In the genomic region with DNA sequence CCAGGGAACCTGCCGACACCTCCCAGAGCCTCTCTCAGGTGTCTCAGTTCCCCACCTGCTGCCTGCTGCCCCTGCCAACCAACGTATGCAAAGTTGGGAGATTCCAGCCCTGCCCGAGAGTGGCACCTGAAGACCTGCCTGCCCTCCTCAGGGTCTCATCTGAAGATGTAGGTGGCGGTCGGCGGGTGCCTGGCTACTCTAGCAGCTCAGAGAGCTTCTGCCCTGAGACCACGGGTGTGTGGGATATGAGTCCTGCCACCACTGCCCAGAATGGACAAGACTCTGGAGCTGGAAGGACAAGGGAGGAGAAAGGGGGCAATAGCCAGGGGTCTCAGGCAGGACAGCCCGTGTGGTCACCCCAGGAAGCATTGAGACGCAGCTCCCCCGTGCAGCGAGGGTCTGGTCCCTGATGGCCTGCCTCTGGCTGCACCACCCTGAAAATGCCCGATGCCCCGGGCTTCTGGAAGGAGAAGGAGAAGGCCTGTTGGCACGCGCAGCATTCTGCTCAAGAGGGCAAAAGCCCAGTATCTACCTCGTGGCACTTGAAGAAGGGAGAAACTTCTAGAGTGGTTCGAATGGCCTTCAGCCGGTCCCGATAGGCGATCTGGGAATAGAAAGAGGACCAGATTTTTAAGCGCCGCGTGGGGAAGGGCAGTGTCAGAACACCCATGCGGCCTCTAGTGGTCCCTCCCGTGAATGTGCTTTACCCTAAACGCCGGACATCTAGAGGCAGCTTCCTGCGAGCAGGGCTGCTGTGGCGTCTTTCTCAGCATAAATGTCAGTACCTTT, we compare ENCODE assay signal across 8 cellular contexts.
DNase-seq lines count a peak whose midpoint lies in the region; ATAC-seq and TF ChIP-seq lines count a peak whose summit lies in the region.

No MANE protein-coding gene starts in this region.

- peaks cover 41% of the 10 kb centered on the region for H3K4me1 ChIP-seq in effector memory CD4-positive, alpha-beta T cell (ENCODE audit: control insufficient read depth, insufficient read depth, low read length, poor library complexity, severe bottlenecking)
- no peaks in the 10 kb centered on the region for H3K4me1 ChIP-seq in mucosa of descending colon (ENCODE audit: low read depth)

- H3K27ac Mint-ChIP-seq in HFFc6, result no peak overlapping the region

- TF ChIP-seq CTCF in AG04450 (IDR thresholded peaks at IDR 0.05; ENCODE audit: low read depth, low read length) (peak; percentile 65), HFFc6 (IDR thresholded peaks at IDR 0.05) (peak; percentile 52; the same call in 1 of the 2 replicates), mucosa of descending colon (IDR thresholded peaks at IDR 0.05) (no peak)

- ATAC-seq in mucosa of descending colon (no peak), GM18867 (IDR thresholded peaks at IDR 0.05; ENCODE audit: unreplicated experiment) (no peak), HG03469 (IDR thresholded peaks at IDR 0.05; ENCODE audit: unreplicated experiment) (no peak)

- peaks cover 74% of the 10 kb centered on the region for H3K36me3 ChIP-seq in effector memory CD4-positive, alpha-beta T cell (ENCODE audit: control insufficient read depth, insufficient read depth, low read length)
- no peaks in the 10 kb centered on the region for H3K36me3 ChIP-seq in mucosa of descending colon (ENCODE audit: low read depth)

- H3K9me3 ChIP-seq in AG04450 (ENCODE audit: control insufficient read depth, insufficient read depth, low read length), result no peaks in the 10 kb centered on the region; the same call in 1 of the 2 replicates
- H3K9me3 ChIP-seq in effector memory CD4-positive, alpha-beta T cell (ENCODE audit: control insufficient read depth, low read length), result no peaks in the 10 kb centered on the region
- no peaks in the 10 kb centered on the region for H3K9me3 ChIP-seq in mucosa of descending colon

- no peaks in the 10 kb centered on the region for H3K27me3 ChIP-seq in AG04450 (ENCODE audit: control insufficient read depth, insufficient read depth, low read length)
- no peaks in the 10 kb centered on the region for H3K27me3 ChIP-seq in effector memory CD4-positive, alpha-beta T cell (replicated peaks; ENCODE audit: control insufficient read depth, insufficient read depth, low read length, poor library complexity, severe bottlenecking)

- no peak overlapping the region for H3K4me3 Mint-ChIP-seq in HFFc6

- H3K36me3 Mint-ChIP-seq in HFFc6 (ENCODE audit: low read depth), result no peaks in the 10 kb centered on the region

- POLR2A ChIA-PET in AG04450 (lab: Yijun Ruan, JAX), result no interaction called here

- H3K4me3 ChIP-seq in AG04450 (ENCODE audit: low read depth, low read length) (no peak overlapping the region), mucosa of descending colon (no peak overlapping the region)
- no peak overlapping the region for H3K4me3 ChIP-seq in effector memory CD4-positive, alpha-beta T cell (ENCODE audit: insufficient read depth, low read depth, low read length, poor library complexity, severe bottlenecking)

- CTCF ChIA-PET in AG04450 (lab: Charles Lee), result interaction anchor here (0.8 to 9.2 kb wide), 5 partner anchors 12 to 337 kb away, joined by 3 to 138 read pairs (median 4); partner anchors contain the start of gene PARP1

- DNase-seq in AG04450 (ENCODE audit: low read depth, low spot score) (no peak), HFFc6 (no peak), mucosa of descending colon (peak in 2 of 3 donors; percentile 26 to 41), NCI-H146 treated with DMSO at 0.1 percent for 48 hours (lab: John Stamatoyannopoulos, UW; ENCODE audit: unreplicated experiment) (no peak), retina (no peak)
- DNase-seq in effector memory CD4-positive, alpha-beta T cell, result no peak

- H3K27ac ChIP-seq in AG04450 (ENCODE audit: low read depth, low read length), result no peak overlapping the region
- peak overlapping the region; percentile 11 for H3K27ac ChIP-seq in effector memory CD4-positive, alpha-beta T cell (ENCODE audit: insufficient read depth, low read length, poor library complexity, severe bottlenecking)

- no peaks in the 10 kb centered on the region for H3K9me3 Mint-ChIP-seq in HFFc6

- intact Hi-C loops in mucosa of descending colon (cut with DNase I, micrococcal nuclease), result no loop called here

- H3K27me3 Mint-ChIP-seq in HFFc6 (ENCODE audit: insufficient read depth), result peaks cover 21% of the 10 kb centered on the region

- no peaks in the 10 kb centered on the region for H3K4me1 Mint-ChIP-seq in HFFc6 (ENCODE audit: low read depth)

Comparison
In these comparisons a context has a peak if more than half of its experiments do, and no peak if none do; other contexts are left out.
1. DNase-seq: peak in mucosa of descending colon (2 of 3); none in AG04450 (single experiment), HFFc6 (single experiment), effector memory CD4-positive, alpha-beta T cell (0 of 3), NCI-H146 treated with DMSO at 0.1 percent for 48 hours (single experiment) and retina (single experiment).